1 cellular context compared by ENCODE assay signal in genomic region chr10:126972622-126973414, GRCh38.
TF ChIP-seq lines count a peak whose summit lies in the region.

No MANE protein-coding gene starts in this region.

TF ChIP-seq in GM23338, 12 proteins besides CTCF, POLR2A, EP300 and RAD21 (continued from another document):
- TF ChIP-seq ZNF462 (CRISPR knock-in tag; IDR thresholded peaks at IDR 0.05) (no peak), EZH2 (IDR thresholded peaks at IDR 0.05; ENCODE audit: low read depth, unreplicated experiment) (no peak), STAT1 (IDR thresholded peaks at IDR 0.05; ENCODE audit: unreplicated experiment) (no peak)
